8 cellular contexts compared by ENCODE assay signal in genomic region chr5:32233696-32234447, GRCh38. TPM values are rescaled to one million over a fixed set of nuclear protein-coding genes. Genes with fewer than 3 reads are reported as not detected.
DNase-seq lines count a peak whose midpoint lies in the region; ATAC-seq lines count a peak whose summit lies in the region.

No MANE protein-coding gene starts in this region.

- H3K9me3 Mint-ChIP-seq in activated CD8-positive, alpha-beta memory T cell treated with anti-CD3 and anti-CD28 coated beads, Interleukin-2, amount 10 ng/mL, durations not matched to agents 7 days and 5 days (ENCODE audit: low read depth), result no peaks in the 10 kb centered on the region

- H3K4me3 ChIP-seq in iPS-20b (ENCODE audit: low read length) (no peak overlapping the region), subcutaneous abdominal adipose tissue (ENCODE audit: low read depth in 1 of 5, low read length in 5 of 5) (no peak overlapping the region)

- H3K9me3 ChIP-seq in iPS-20b (ENCODE audit: insufficient read depth, low read depth, low read length), result no peaks in the 10 kb centered on the region
- H3K9me3 ChIP-seq in subcutaneous abdominal adipose tissue (ENCODE audit: control insufficient read depth in 5 of 5, low read length in 5 of 5), result no peaks in the 10 kb centered on the region

- H3K27ac ChIP-seq in iPS-20b (ENCODE audit: low read length), result no peak overlapping the region
- peak overlapping the region; percentile 89 for H3K27ac ChIP-seq in subcutaneous abdominal adipose tissue (ENCODE audit: low read depth, low read length)

- H3K36me3 Mint-ChIP-seq in activated CD8-positive, alpha-beta memory T cell treated with anti-CD3 and anti-CD28 coated beads, Interleukin-2, amount 10 ng/mL, durations not matched to agents 7 days and 5 days, result peaks cover 21% of the 10 kb centered on the region

- H3K9ac ChIP-seq in iPS-20b (ENCODE audit: low read depth, low read length) (0 out of 2 replicates have a peak overlapping the region, but pooled peaks have one; percentile 19), subcutaneous abdominal adipose tissue (ENCODE audit: low read length in 5 of 5) (peak overlapping the region in 1 of 5 donors; percentile 26)

- no peak overlapping the region for H3K27ac Mint-ChIP-seq in activated CD8-positive, alpha-beta memory T cell treated with anti-CD3 and anti-CD28 coated beads, Interleukin-2, amount 10 ng/mL, durations not matched to agents 7 days and 5 days

- H3K4me1 ChIP-seq in iPS-20b (ENCODE audit: insufficient read depth, low read length) (no peaks in the 10 kb centered on the region), subcutaneous abdominal adipose tissue (ENCODE audit: control insufficient read depth in 5 of 5, insufficient read depth in 5 of 5, low read length in 5 of 5) (peaks cover 15 to 35% (median 31%) of the 10 kb centered on the region in 5 donors)

- DNase-seq in HuH-7.5 (ENCODE audit: low spot score), result peak; percentile 40
- peak; percentile 22 for DNase-seq in amniotic stem cell (lab: John Stamatoyannopoulos, UW)
- no peak for DNase-seq in activated CD8-positive, alpha-beta memory T cell treated with anti-CD3 and anti-CD28 coated beads, Interleukin-2, amount 10 ng/mL, durations not matched to agents 7 days and 5 days
- no peak for DNase-seq in NCI-H774 (lab: John Stamatoyannopoulos, UW)

- H3K4me1 Mint-ChIP-seq in activated CD8-positive, alpha-beta memory T cell treated with anti-CD3 and anti-CD28 coated beads, Interleukin-2, amount 10 ng/mL, durations not matched to agents 7 days and 5 days, result peaks cover 3% of the 10 kb centered on the region

- CTCF ChIA-PET in activated CD8-positive, alpha-beta memory T cell treated with anti-CD3 and anti-CD28 coated beads, Interleukin-2, amount 10 ng/mL, durations not matched to agents 7 days and 5 days (lab: Charles Lee), result interaction anchor here (1.8 to 8.0 kb wide), 4 partner anchors 9 to 150 kb away, joined by 4 to 139 read pairs (median 11); no protein-coding TSS in a partner anchor

- ATAC-seq in GM21619 (IDR thresholded peaks at IDR 0.05; ENCODE audit: unreplicated experiment) (no peak), GM21723 (IDR thresholded peaks at IDR 0.05; ENCODE audit: unreplicated experiment) (no peak)
- ATAC-seq in activated CD8-positive, alpha-beta memory T cell treated with anti-CD3 and anti-CD28 coated beads, Interleukin-2, amount 10 ng/mL, durations not matched to agents 7 days and 5 days, result no peak

- H3K4me3 Mint-ChIP-seq in activated CD8-positive, alpha-beta memory T cell treated with anti-CD3 and anti-CD28 coated beads, Interleukin-2, amount 10 ng/mL, durations not matched to agents 7 days and 5 days, result no peak overlapping the region

- H3K27me3 Mint-ChIP-seq in activated CD8-positive, alpha-beta memory T cell treated with anti-CD3 and anti-CD28 coated beads, Interleukin-2, amount 10 ng/mL, durations not matched to agents 7 days and 5 days, result no peaks in the 10 kb centered on the region

- H3K27me3 ChIP-seq in iPS-20b (ENCODE audit: insufficient read depth, low read length) (no peaks in the 10 kb centered on the region), subcutaneous abdominal adipose tissue (ENCODE audit: control insufficient read depth in 5 of 5, insufficient read depth in 4 of 5, low read length in 5 of 5) (no peaks in the 10 kb centered on the region)

- H3K36me3 ChIP-seq in iPS-20b (ENCODE audit: insufficient read depth, low read depth, low read length) (peaks cover 83% of the 10 kb centered on the region), subcutaneous abdominal adipose tissue (ENCODE audit: control insufficient read depth in 5 of 5, insufficient read depth in 5 of 5, low read length in 5 of 5) (peaks cover 5 to 69% (median 48%) of the 10 kb centered on the region in 5 donors)

RNA-seq across cellular contexts. Expression of gene GOLPH3, which starts 59.8 kb away (rescaled TPM):
- total RNA-seq in activated CD8-positive, alpha-beta memory T cell treated with anti-CD3 and anti-CD28 coated beads, Interleukin-2, amount 10 ng/mL, durations not matched to agents 7 days and 5 days, result 10 to 100 TPM; 74.7 to 81.4 TPM

Comparison
In these comparisons a context has a peak if more than half of its experiments do, and no peak if none do; other contexts are left out.
1. DNase-seq: peak in HuH-7.5 (single experiment) and amniotic stem cell (single experiment); none in activated CD8-positive, alpha-beta memory T cell treated with anti-CD3 and anti-CD28 coated beads, Interleukin-2, amount 10 ng/mL, durations not matched to agents 7 days and 5 days (single experiment) and NCI-H774 (single experiment).